In the genomic region with DNA sequence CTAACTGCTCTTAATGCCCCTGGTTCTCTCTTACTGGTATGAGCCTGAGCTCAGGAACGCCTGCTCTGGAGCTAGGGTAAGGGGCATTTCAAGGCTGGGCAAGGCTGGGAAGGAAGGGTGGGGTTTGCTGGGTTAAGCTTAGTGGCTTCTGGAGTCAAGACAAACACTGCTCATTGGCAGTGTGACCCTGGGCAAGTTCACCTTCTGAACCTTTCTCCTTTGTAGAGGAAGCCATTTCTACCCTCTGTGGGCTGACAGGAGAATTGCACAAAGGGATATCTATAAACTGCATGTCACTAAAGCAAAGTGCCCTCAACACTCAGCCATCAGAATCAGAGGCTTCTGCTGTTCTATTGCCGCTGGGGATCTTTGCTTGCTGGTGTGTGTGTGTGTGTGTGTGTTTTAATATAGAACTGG, we compare ENCODE assay signal across 9 cellular contexts. TPM values are rescaled to one million over a fixed set of nuclear protein-coding genes. Genes with fewer than 3 reads are reported as not detected.
A peak's percentile ranks its signal among the peaks of the same experiment; 100 is the strongest.
DNase-seq lines count a peak whose midpoint lies in the region; ATAC-seq and TF ChIP-seq lines count a peak whose summit lies in the region.
"Had no signal": no experiment of that assay in that cellular context is flagged by ENCODE, and none has a peak within 500 bp of the region (broad histone marks: within the 10 kb centered on the region; RNA-seq: fewer than 3 reads in every experiment).

No MANE protein-coding gene starts in this region.

- ATAC-seq in HG03025 (IDR thresholded peaks at IDR 0.05; ENCODE audit: low FRiP score, unreplicated experiment) (no peak), HG03439 (IDR thresholded peaks at IDR 0.05; ENCODE audit: unreplicated experiment) (no peak)

- H3K36me3 Mint-ChIP-seq in activated naive CD4-positive, alpha-beta T cell treated with anti-CD3 and anti-CD28 coated beads, Interleukin-2, amount 10 ng/mL, durations not matched to agents 7 days and 5 days: no peaks in the 10 kb centered on the region
- H3K36me3 Mint-ChIP-seq: activated naive CD8-positive, alpha-beta T cell treated with anti-CD3 and anti-CD28 coated beads, Interleukin-2, amount 10 ng/mL, durations not matched to agents 7 days and 5 days had no signal

- no peak overlapping the region for H3K4me3 ChIP-seq in kidney epithelial cell (ENCODE audit: low read depth, low read length)

- peak; percentile 23 for DNase-seq in activated naive CD4-positive, alpha-beta T cell treated with anti-CD3 and anti-CD28 coated beads, Interleukin-2, amount 10 ng/mL, durations not matched to agents 7 days and 5 days
- DNase-seq in activated naive CD4-positive, alpha-beta T cell (lab: John Stamatoyannopoulos, UW): no peak
- DNase-seq in HT-29 (ENCODE audit: low spot score) (peak; percentile 59), UCSD-AML1 (lab: John Stamatoyannopoulos, UW; ENCODE audit: unreplicated experiment) (peak; percentile 57), kidney epithelial cell (ENCODE audit: low read depth) (no peak), cerebellar nuclear complex (lab: John Stamatoyannopoulos, UW) (no peak)
- DNase-seq: activated naive CD8-positive, alpha-beta T cell treated with anti-CD3 and anti-CD28 coated beads, Interleukin-2, amount 10 ng/mL, durations not matched to agents 7 days and 5 days had no signal

- no peak overlapping the region for H3K27ac Mint-ChIP-seq in activated naive CD4-positive, alpha-beta T cell treated with anti-CD3 and anti-CD28 coated beads, Interleukin-2, amount 10 ng/mL, durations not matched to agents 7 days and 5 days
- H3K27ac Mint-ChIP-seq: activated naive CD8-positive, alpha-beta T cell treated with anti-CD3 and anti-CD28 coated beads, Interleukin-2, amount 10 ng/mL, durations not matched to agents 7 days and 5 days had no signal

- CTCF ChIA-PET in activated naive CD4-positive, alpha-beta T cell treated with anti-CD3 and anti-CD28 coated beads, Interleukin-2, amount 10 ng/mL, durations not matched to agents 7 days and 5 days (lab: Charles Lee): interaction anchor here (1.1 to 3.9 kb wide), 2 partner anchors 63 to 545 kb away, joined by 3 to 29 read pairs; no protein-coding TSS in a partner anchor

- H3K4me1 Mint-ChIP-seq in activated naive CD4-positive, alpha-beta T cell treated with anti-CD3 and anti-CD28 coated beads, Interleukin-2, amount 10 ng/mL, durations not matched to agents 7 days and 5 days: peaks cover 3% of the 10 kb centered on the region
- H3K4me1 Mint-ChIP-seq: activated naive CD8-positive, alpha-beta T cell treated with anti-CD3 and anti-CD28 coated beads, Interleukin-2, amount 10 ng/mL, durations not matched to agents 7 days and 5 days had no signal

- peak; percentile 58 for TF ChIP-seq CTCF in kidney epithelial cell (IDR thresholded peaks at IDR 0.05; ENCODE audit: insufficient read depth, low read length, poor library complexity, severe bottlenecking)

- no peaks in the 10 kb centered on the region for H3K27me3 ChIP-seq in kidney epithelial cell (ENCODE audit: control insufficient read depth, insufficient read depth, low read length)

- no peaks in the 10 kb centered on the region for H3K36me3 ChIP-seq in kidney epithelial cell (ENCODE audit: control insufficient read depth, insufficient read depth, low read length)

- H3K27me3 Mint-ChIP-seq in activated naive CD4-positive, alpha-beta T cell treated with anti-CD3 and anti-CD28 coated beads, Interleukin-2, amount 10 ng/mL, durations not matched to agents 7 days and 5 days: peaks cover 25% of the 10 kb centered on the region

- H3K4me3 Mint-ChIP-seq in activated naive CD4-positive, alpha-beta T cell treated with anti-CD3 and anti-CD28 coated beads, Interleukin-2, amount 10 ng/mL, durations not matched to agents 7 days and 5 days: no peak overlapping the region
- H3K4me3 Mint-ChIP-seq: activated naive CD8-positive, alpha-beta T cell treated with anti-CD3 and anti-CD28 coated beads, Interleukin-2, amount 10 ng/mL, durations not matched to agents 7 days and 5 days had no signal

- no peaks in the 10 kb centered on the region for H3K9me3 Mint-ChIP-seq in activated naive CD4-positive, alpha-beta T cell treated with anti-CD3 and anti-CD28 coated beads, Interleukin-2, amount 10 ng/mL, durations not matched to agents 7 days and 5 days
- H3K9me3 Mint-ChIP-seq: activated naive CD8-positive, alpha-beta T cell treated with anti-CD3 and anti-CD28 coated beads, Interleukin-2, amount 10 ng/mL, durations not matched to agents 7 days and 5 days had no signal

RNA-seq across cellular contexts. Expression of a gene that starts 20.3 kb away (rescaled TPM):
- 1.3 and 1.7 TPM in 2 replicates for total RNA-seq in HT-29 (2014; rRNA removed; shearing (Covaris generic))
- 65.3 and 71.2 TPM in 2 replicates for total RNA-seq in kidney epithelial cell
- total RNA-seq: activated naive CD8-positive, alpha-beta T cell treated with anti-CD3 and anti-CD28 coated beads, Interleukin-2, amount 10 ng/mL, durations not matched to agents 7 days and 5 days had no signal

RNA-seq across cellular contexts. Expression of a gene that starts 48.7 kb away (rescaled TPM):
- 69.1 and 72.0 TPM in 2 replicates for total RNA-seq in HT-29 (2014; rRNA removed; shearing (Covaris generic))
- total RNA-seq in kidney epithelial cell: 21.9 and 22.1 TPM in 2 replicates
- total RNA-seq: activated naive CD8-positive, alpha-beta T cell treated with anti-CD3 and anti-CD28 coated beads, Interleukin-2, amount 10 ng/mL, durations not matched to agents 7 days and 5 days had no signal

Comparison
In these comparisons a context has a peak if more than half of its experiments do, and no peak if none do; other contexts are left out.
1. DNase-seq: peak in activated naive CD4-positive, alpha-beta T cell treated with anti-CD3 and anti-CD28 coated beads, Interleukin-2, amount 10 ng/mL, durations not matched to agents 7 days and 5 days (single experiment), HT-29 (single experiment) and UCSD-AML1 (single experiment); none in activated naive CD4-positive, alpha-beta T cell (0 of 4), kidney epithelial cell (single experiment) and cerebellar nuclear complex (0 of 2).
2. RNA of a gene that starts 20.3 kb away (total RNA-seq): 65.3 to 71.2 TPM in kidney epithelial cell; 1.3 to 1.7 TPM in HT-29; every median in the first group is over 10 times any median in the second.